ENCODE assay signal across 28 cellular contexts in genomic region chr14:44771495-44771894, GRCh38.
"Had no signal": no experiment of that assay in that cellular context is flagged by ENCODE, and none has a peak within 500 bp of the region (broad histone marks: within the 10 kb centered on the region; RNA-seq: fewer than 3 reads in every experiment).

No MANE protein-coding gene starts in this region.

- H3K27me3 ChIP-seq: spleen, suprapubic skin, tibial artery had no signal

- H3K9me3 ChIP-seq: lower lobe of right lung, mucosa of descending colon, spleen, suprapubic skin, tibial artery had no signal

- H3K27ac ChIP-seq: lower lobe of right lung, spleen, suprapubic skin, tibial artery had no signal

- H3K4me1 ChIP-seq: lower lobe of right lung, spleen, suprapubic skin, tibial artery had no signal

- H3K36me3 ChIP-seq: lower lobe of right lung, spleen, suprapubic skin, tibial artery had no signal

- DNase-seq: activated CD4-positive, alpha-beta memory T cell treated with anti-CD3 and anti-CD28 coated beads for 36 hours; activated CD4-positive, alpha-beta T cell treated with anti-CD3 and anti-CD28 coated beads, Interleukin-2, amount 10 ng/mL, durations not matched to agents 24 days and 14 days; activated CD4-positive, CD25-positive, alpha-beta regulatory T cell treated with anti-CD3 and anti-CD28 coated beads, Interleukin-2, amount 50 U/mL, for 72 hours; activated CD8-positive, alpha-beta memory T cell treated with anti-CD3 and anti-CD28 coated beads, Interleukin-2, amount 50 U/mL, for 4 hours; activated gamma-delta T cell; activated naive CD8-positive, alpha-beta T cell treated with anti-CD3 and anti-CD28 coated beads, Interleukin-2, amount 50 U/mL, for 24 hours; activated T-cell treated with anti-CD3 and anti-CD28 coated beads, Interleukin-2, amount 50 U/mL, for 24 hours; amygdala; caudate nucleus; cortex of kidney; effector memory CD8-positive, alpha-beta T cell; foreskin fibroblast; head of caudate nucleus; hypothalamus; immature natural killer cell; kidney; lower lobe of right lung; mesenchymal stem cell; mucosa of descending colon; posterior cingulate gyrus; right cardiac atrium; spleen; stimulated activated naive CD4-positive, alpha-beta T cell; T-helper 17 cell; T1000; tibial artery had no signal

- ATAC-seq: activated naive CD8-positive, alpha-beta T cell treated with anti-CD3 and anti-CD28 coated beads, Interleukin-2, amount 50 U/mL, for 24 hours; effector memory CD8-positive, alpha-beta T cell; mucosa of descending colon; natural killer cell treated with Interleukin-12 subunit alpha and Interleukin-12 subunit beta and Interleukin-15 and Interleukin-18, amount 100 ng/mL, for 72 hours; right cardiac atrium; T-helper 17 cell had no signal

- H3K4me3 ChIP-seq: lower lobe of right lung, mucosa of descending colon, spleen, suprapubic skin, tibial artery had no signal
